ENCODE assay signal across 8 cellular contexts in genomic region chr4:16083217-16084191, GRCh38. TPM values are rescaled to one million over a fixed set of nuclear protein-coding genes. Genes with fewer than 3 reads are reported as not detected.
DNase-seq lines count a peak whose midpoint lies in the region; ATAC-seq and TF ChIP-seq lines count a peak whose summit lies in the region.

Gene PROM1, minus strand, starts transcription at chr4:16084023. Its CDS starts 8,117 bp downstream, at chr4:16075906.

- H3K36me3 Mint-ChIP-seq in T-helper 17 cell (ENCODE audit: low read depth): peaks cover 3% of the 10 kb centered on the region

- 3 to 4% methylated on average over 83 of the region's 83 CpGs for WGBS in heart right ventricle, 2 donors

- H3K79me2 ChIP-seq in parathyroid adenoma: no peaks in the 10 kb centered on the region

- POLR2A ChIA-PET in RWPE1 (lab: Yijun Ruan, JAX; ENCODE audit: low non-redundant PET): no interaction called here

- H3K27me3 Mint-ChIP-seq in T-helper 17 cell: peaks cover 81% of the 10 kb centered on the region

- peaks cover 13% of the 10 kb centered on the region for H3K4me1 Mint-ChIP-seq in T-helper 17 cell

- H3K4me3 ChIP-seq in heart right ventricle (peak within 1 kb of the TSS; percentile 34 to 77 (median 58)), parathyroid adenoma (ENCODE audit: low read depth, low read length) (peak within 1 kb of the TSS; percentile 29)

- no peaks in the 10 kb centered on the region for H3K9me3 ChIP-seq in T-helper 17 cell (ENCODE audit: control insufficient read depth, low read length, poor library complexity, severe bottlenecking)
- peaks cover 0 to 15% (median 0%) of the 10 kb centered on the region in 11 donors for H3K9me3 ChIP-seq in heart right ventricle
- no peaks in the 10 kb centered on the region for H3K9me3 ChIP-seq in parathyroid adenoma (ENCODE audit: control insufficient read depth, low read length)

- TF ChIP-seq CTCF in heart right ventricle (IDR thresholded peaks at IDR 0.05) (peak in 1 of 9 donors; percentile 21), parathyroid adenoma (IDR thresholded peaks at IDR 0.05) (no peak), RWPE1 (conservative IDR thresholded peaks at IDR 0.05; ENCODE audit: low read depth) (no peak)

- H3K36me3 ChIP-seq in heart right ventricle: no peaks in the 10 kb centered on the region
- no peaks in the 10 kb centered on the region for H3K36me3 ChIP-seq in parathyroid adenoma (ENCODE audit: control insufficient read depth, insufficient read depth, low read length)

- no peak within 1 kb of the TSS for H3K9ac ChIP-seq in parathyroid adenoma

- peak within 1 kb of the TSS in 1 of 10 donors; percentile 47 for H3K27ac ChIP-seq in heart right ventricle
- H3K27ac ChIP-seq in parathyroid adenoma: no peak within 1 kb of the TSS
- no peak within 1 kb of the TSS for H3K27ac ChIP-seq in RWPE1

- CTCF ChIA-PET in RWPE1 (lab: Yijun Ruan, JAX): no interaction called here

- H3K27ac Mint-ChIP-seq in T-helper 17 cell: no peak within 1 kb of the TSS

- ATAC-seq in T-helper 17 cell (no peak), heart right ventricle (peak; percentile 63 to 90 (median 80)), GM18867 (IDR thresholded peaks at IDR 0.05; ENCODE audit: unreplicated experiment) (no peak)

- H3K4me3 Mint-ChIP-seq in T-helper 17 cell: peak within 1 kb of the TSS; percentile 85

- H3K4me1 ChIP-seq in heart right ventricle (peaks cover 4 to 32% (median 22%) of the 10 kb centered on the region in 9 donors), parathyroid adenoma (no peaks in the 10 kb centered on the region)

- intact Hi-C loops in heart right ventricle (cut with DNase I): loop anchor here in 1 of 10 donors (5.0 kb wide), 1 partner anchor 79 kb away; no protein-coding TSS in a partner anchor

- peak within 1 kb of the TSS; percentile 55 for H3K4me2 ChIP-seq in parathyroid adenoma (ENCODE audit: low read length)

- no peak within 1 kb of the TSS for H2AFZ ChIP-seq in parathyroid adenoma

- peak; percentile 81 for DNase-seq in HT-29 (ENCODE audit: low spot score)
- no peak for DNase-seq in T-helper 17 cell
- DNase-seq in heart right ventricle: peak; percentile 10 to 18
- no peak for DNase-seq in NCI-H446 (lab: John Stamatoyannopoulos, UW)
- DNase-seq in foreskin melanocyte: no peak
- no peak for DNase-seq in RWPE1 (ENCODE audit: low spot score)

- H3K27me3 ChIP-seq in heart right ventricle: peaks cover 0 to 76% (median 55%) of the 10 kb centered on the region in 7 donors
- H3K27me3 ChIP-seq in parathyroid adenoma (ENCODE audit: control insufficient read depth, insufficient read depth, low read length): no peaks in the 10 kb centered on the region

RNA-seq across cellular contexts. Expression of gene PROM1, which starts in this region (rescaled TPM):
- total RNA-seq in HT-29 (2014; rRNA removed; shearing (Covaris generic)): 54.3 and 61.7 TPM in 2 replicates
- total RNA-seq in T-helper 17 cell (not detected), heart right ventricle (10 to 100 TPM in 4 of 10 donors, 1 to 10 TPM in 6; 1.3 to 19.3 (median 3.4) TPM)
- 1 to 10 TPM; 1.2 to 4.5 TPM for polyA plus RNA-seq in heart right ventricle

Comparison
In these comparisons a context has a peak if more than half of its experiments do, and no peak if none do; other contexts are left out.
1. DNase-seq: peak in HT-29 (single experiment) and heart right ventricle (2 of 2); none in T-helper 17 cell (0 of 3), NCI-H446 (0 of 2), foreskin melanocyte (single experiment) and RWPE1 (single experiment).
2. ATAC-seq: peak in heart right ventricle (8 of 8); none in T-helper 17 cell (single experiment) and GM18867 (single experiment).